18 cellular contexts compared by ENCODE assay signal in the genomic region with DNA sequence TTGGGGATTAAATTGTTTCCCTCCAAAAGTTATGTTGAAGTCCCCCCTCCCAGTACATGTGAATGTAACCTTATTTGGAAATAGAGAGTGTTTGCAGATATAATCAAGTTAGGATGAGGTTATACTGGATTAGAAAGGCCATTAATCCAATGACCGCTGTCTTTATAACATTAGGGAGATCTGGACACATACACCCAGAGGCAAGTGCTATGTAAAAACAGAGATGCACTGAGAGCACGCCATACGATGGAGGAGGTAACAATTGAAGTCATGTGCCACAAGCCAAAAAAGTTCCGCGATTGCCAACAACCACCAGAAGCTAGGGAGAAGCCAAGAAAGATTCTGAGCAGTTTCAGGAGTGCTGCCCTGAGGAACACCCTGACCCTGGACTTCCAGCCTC.
DNase-seq lines count a peak whose midpoint lies in the region; ATAC-seq and TF ChIP-seq lines count a peak whose summit lies in the region.
"Had no signal": no experiment of that assay in that cellular context is flagged by ENCODE, and none has a peak within 500 bp of the region (broad histone marks: within the 10 kb centered on the region; RNA-seq: fewer than 3 reads in every experiment).

No MANE protein-coding gene starts in this region.

- H3K9me2 ChIP-seq in SK-N-SH, result no peaks in the 10 kb centered on the region

- no peak overlapping the region for H3K4me3 Mint-ChIP-seq in nephron progenitor cell
- H3K4me3 Mint-ChIP-seq: B cell; CD4-positive, alpha-beta memory T cell had no signal

- peaks cover 29% of the 10 kb centered on the region for H3K36me3 Mint-ChIP-seq in nephron progenitor cell (ENCODE audit: low read depth)

- no peak overlapping the region for H2AFZ ChIP-seq in SK-N-SH (ENCODE audit: low read depth)
- H2AFZ ChIP-seq: GM23248 had no signal

- POLR2A ChIA-PET in SK-N-SH (lab: Yijun Ruan, JAX), result interaction anchor here (1.0 kb wide), 2 partner anchors 8 to 13 kb away, joined by 5 to 6 read pairs; no protein-coding TSS in a partner anchor

- H3K4me3 ChIP-seq in SK-N-SH (ENCODE audit: low read depth in 2 of 2, low read length in 1 of 2), result no peak overlapping the region
- H3K4me3 ChIP-seq in esophagus muscularis mucosa, result no peak overlapping the region
- H3K4me3 ChIP-seq: BLaER1 treated with 17β-estradiol and CSF1 and Interleukin-3, amounts not matched to agents 10 nM and 100 nM; GM23248 had no signal

- WGBS in SK-N-SH (ENCODE audit: low lambda C conversion rate), result 63% methylated on average over 5 of the region's 5 CpGs
- WGBS in esophagus muscularis mucosa, result 75% methylated on average over 5 of the region's 5 CpGs

- TF ChIP-seq POLR2A in esophagus muscularis mucosa (IDR thresholded peaks at IDR 0.05; ENCODE audit: low read depth), result no peak

- H3K9me3 ChIP-seq in SK-N-SH (no peaks in the 10 kb centered on the region), esophagus muscularis mucosa (no peaks in the 10 kb centered on the region)

- DNase-seq in NCI-H82 (lab: John Stamatoyannopoulos, UW), result peak; percentile 88
- peak; percentile 73 for DNase-seq in SK-N-SH
- peak; percentile 39 for DNase-seq in esophagus muscularis mucosa (ENCODE audit: extremely low spot score)
- no peak for DNase-seq in nephron progenitor cell
- DNase-seq in omental fat pad (ENCODE audit: low spot score), result no peak
- no peak for DNase-seq in NCI-H1092 (lab: John Stamatoyannopoulos, UW)
- no peak for DNase-seq in SIG-M5 treated with dmso at 0.1 percent for 504 hours (lab: John Stamatoyannopoulos, UW; ENCODE audit: unreplicated experiment)
- no peak for DNase-seq in G401 (ENCODE audit: low spot score)
- DNase-seq: Calu3; CD4-positive, alpha-beta memory T cell; COR-L47; DMS53; DMS79 treated with DMSO at 0.1 percent for 48 hours; GM23248; H7; HCEC 1CT had no signal

- H3K9me3 Mint-ChIP-seq in nephron progenitor cell, result no peaks in the 10 kb centered on the region
- H3K9me3 Mint-ChIP-seq: CD4-positive, alpha-beta memory T cell had no signal

- H3K27ac ChIP-seq in SK-N-SH (ENCODE audit: low read depth in 2 of 2, low read length in 1 of 2) (peak overlapping the region in 1 of 2 experiments; percentile 64; a peak in 2 of 4 replicates), esophagus muscularis mucosa (replicated peaks in 1 of 4) (no peak overlapping the region)
- H3K27ac ChIP-seq: GM23248 had no signal

- H3F3A ChIP-seq in SK-N-SH (replicated peaks; ENCODE audit: insufficient read depth), result no peaks in the 10 kb centered on the region

- TF ChIP-seq EP300 in SK-N-SH (IDR thresholded peaks at IDR 0.05; ENCODE audit: borderline replicate concordance in 1 of 2, low read depth in 1 of 2, low read length in 1 of 2) (peak in 1 of 2 experiments; percentile 100; a peak in 2 of 4 replicates), esophagus muscularis mucosa (IDR thresholded peaks at IDR 0.05) (no peak)

- in situ Hi-C loops in G401 (cut with HindIII; ENCODE audit: low sequenced_read_pairs), result no loop called here

- no peak overlapping the region for H3K9ac ChIP-seq in SK-N-SH
- H3K9ac ChIP-seq: BLaER1 treated with 17β-estradiol and CSF1 and Interleukin-3, amounts not matched to agents 10 nM and 100 nM; GM23248 had no signal

- ATAC-seq in omental fat pad (ENCODE audit: low FRiP score), result no peak

- peaks cover 5% of the 10 kb centered on the region for H3K4me1 Mint-ChIP-seq in nephron progenitor cell

- H3K27ac Mint-ChIP-seq in nephron progenitor cell, result peak overlapping the region; percentile 66
- H3K27ac Mint-ChIP-seq: B cell; CD4-positive, alpha-beta memory T cell had no signal

- no peaks in the 10 kb centered on the region for H4K20me1 ChIP-seq in SK-N-SH (ENCODE audit: insufficient read depth)
- H4K20me1 ChIP-seq: BLaER1 treated with 17β-estradiol and CSF1 and Interleukin-3, amounts not matched to agents 10 nM and 100 nM had no signal

- H3K4me1 ChIP-seq in SK-N-SH (ENCODE audit: control insufficient read depth in 1 of 2, insufficient read depth in 2 of 2, low read depth in 1 of 2, low read length in 1 of 2) (peaks cover 0 to 47% of the 10 kb centered on the region in 2 experiments; a peak in 2 of 4 replicates), esophagus muscularis mucosa (no peaks in the 10 kb centered on the region)

- no peaks in the 10 kb centered on the region for H3K79me2 ChIP-seq in SK-N-SH (ENCODE audit: insufficient read depth)

- no peaks in the 10 kb centered on the region for H3K36me3 ChIP-seq in SK-N-SH (replicated peaks in 1 of 2; ENCODE audit: control insufficient read depth in 1 of 2, insufficient read depth in 2 of 2, low read length in 1 of 2)
- no peaks in the 10 kb centered on the region for H3K36me3 ChIP-seq in esophagus muscularis mucosa
- H3K36me3 ChIP-seq: BLaER1 treated with 17β-estradiol and CSF1 and Interleukin-3, amounts not matched to agents 10 nM and 100 nM had no signal

- no peaks in the 10 kb centered on the region for H3K27me3 Mint-ChIP-seq in nephron progenitor cell (ENCODE audit: low read depth, poor library complexity)
- H3K27me3 Mint-ChIP-seq: CD4-positive, alpha-beta memory T cell had no signal

- intact Hi-C loops in esophagus muscularis mucosa (cut with DNase I), result no loop called here

- no peak overlapping the region for H3K4me2 ChIP-seq in SK-N-SH

- CTCF ChIA-PET in SK-N-SH (lab: Yijun Ruan, JAX), result interaction anchor here (0.8 to 6.3 kb wide), 16 partner anchors 8 to 357 kb away, joined by 3 to 37 read pairs (median 4); no protein-coding TSS in a partner anchor

- TF ChIP-seq CTCF in SK-N-SH (IDR thresholded peaks at IDR 0.05) (no peak), esophagus muscularis mucosa (IDR thresholded peaks at IDR 0.05) (no peak), nephron progenitor cell (IDR thresholded peaks at IDR 0.05) (no peak), omental fat pad (IDR thresholded peaks at IDR 0.05) (no peak)

- no peak; the same call in 1 of the 2 replicates for TF ChIP-seq RAD21 in SK-N-SH (IDR thresholded peaks at IDR 0.05; ENCODE audit: low read length)

- H3K27me3 ChIP-seq in SK-N-SH (ENCODE audit: insufficient read depth), result no peaks in the 10 kb centered on the region
- H3K27me3 ChIP-seq in esophagus muscularis mucosa, result no peaks in the 10 kb centered on the region
- H3K27me3 ChIP-seq: BLaER1 treated with 17β-estradiol and CSF1 and Interleukin-3, amounts not matched to agents 10 nM and 100 nM had no signal

TF ChIP-seq in SK-N-SH, 30 proteins besides CTCF, POLR2A, EP300 and RAD21 (continues in another document):
- TF ChIP-seq MAX (IDR thresholded peaks at IDR 0.05; ENCODE audit: low read depth) (no peak), FOXM1 (IDR thresholded peaks at IDR 0.05; ENCODE audit: low read depth) (no peak), GATA2 (CRISPR knock-in tag; IDR thresholded peaks at IDR 0.05) (peak; percentile 95), YY1 (IDR thresholded peaks at IDR 0.05; ENCODE audit: low read depth) (no peak), FOXJ3 (CRISPR knock-in tag; IDR thresholded peaks at IDR 0.05) (peak; percentile 98), TAF1 (IDR thresholded peaks at IDR 0.05; ENCODE audit: borderline replicate concordance, low read depth, low read length) (no peak), GABPA (IDR thresholded peaks at IDR 0.05; ENCODE audit: low read depth) (no peak), ELF1 (IDR thresholded peaks at IDR 0.05) (no peak), MEF2A (IDR thresholded peaks at IDR 0.05; ENCODE audit: borderline replicate concordance, low read depth) (no peak), FOSL2 (IDR thresholded peaks at IDR 0.05; ENCODE audit: borderline replicate concordance, low read depth) (no peak), POLR2AphosphoS5 (IDR thresholded peaks at IDR 0.05; ENCODE audit: low read depth, low read length) (no peak), CHD2 (IDR thresholded peaks at IDR 0.05; ENCODE audit: low read length, partially characterized antibody) (peak; percentile 91), IRF3 (IDR thresholded peaks at IDR 0.05; ENCODE audit: low read depth, low read length) (no peak), EZH2phosphoT487 (IDR thresholded peaks at IDR 0.05; ENCODE audit: borderline replicate concordance, low read depth) (no peak)
- TF ChIP-seq, protein P1, sequence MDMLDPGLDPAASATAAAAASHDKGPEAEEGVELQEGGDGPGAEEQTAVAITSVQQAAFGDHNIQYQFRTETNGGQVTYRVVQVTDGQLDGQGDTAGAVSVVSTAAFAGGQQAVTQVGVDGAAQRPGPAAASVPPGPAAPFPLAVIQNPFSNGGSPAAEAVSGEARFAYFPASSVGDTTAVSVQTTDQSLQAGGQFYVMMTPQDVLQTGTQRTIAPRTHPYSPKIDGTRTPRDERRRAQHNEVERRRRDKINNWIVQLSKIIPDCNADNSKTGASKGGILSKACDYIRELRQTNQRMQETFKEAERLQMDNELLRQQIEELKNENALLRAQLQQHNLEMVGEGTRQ (IDR thresholded peaks at IDR 0.05; ENCODE audit: borderline replicate concordance, low read depth, low read length), result no peak
- TF ChIP-seq, protein P2, sequence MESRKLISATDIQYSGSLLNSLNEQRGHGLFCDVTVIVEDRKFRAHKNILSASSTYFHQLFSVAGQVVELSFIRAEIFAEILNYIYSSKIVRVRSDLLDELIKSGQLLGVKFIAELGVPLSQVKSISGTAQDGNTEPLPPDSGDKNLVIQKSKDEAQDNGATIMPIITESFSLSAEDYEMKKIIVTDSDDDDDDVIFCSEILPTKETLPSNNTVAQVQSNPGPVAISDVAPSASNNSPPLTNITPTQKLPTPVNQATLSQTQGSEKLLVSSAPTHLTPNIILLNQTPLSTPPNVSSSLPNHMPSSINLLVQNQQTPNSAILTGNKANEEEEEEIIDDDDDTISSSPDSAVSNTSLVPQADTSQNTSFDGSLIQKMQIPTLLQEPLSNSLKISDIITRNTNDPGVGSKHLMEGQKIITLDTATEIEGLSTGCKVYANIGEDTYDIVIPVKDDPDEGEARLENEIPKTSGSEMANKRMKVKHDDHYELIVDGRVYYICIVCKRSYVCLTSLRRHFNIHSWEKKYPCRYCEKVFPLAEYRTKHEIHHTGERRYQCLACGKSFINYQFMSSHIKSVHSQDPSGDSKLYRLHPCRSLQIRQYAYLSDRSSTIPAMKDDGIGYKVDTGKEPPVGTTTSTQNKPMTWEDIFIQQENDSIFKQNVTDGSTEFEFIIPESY (IDR thresholded peaks at IDR 0.05; ENCODE audit: borderline replicate concordance, low read depth), result no peak

Comparison
In these comparisons a context has a peak if more than half of its experiments do, and no peak if none do; other contexts are left out.
1. DNase-seq: peak in NCI-H82 (single experiment), SK-N-SH (single experiment) and esophagus muscularis mucosa (single experiment); none in nephron progenitor cell (single experiment), omental fat pad (single experiment), NCI-H1092 (single experiment), SIG-M5 treated with dmso at 0.1 percent for 504 hours (single experiment) and G401 (single experiment).